14 cellular contexts compared by ENCODE assay signal in genomic region chr3:11507719-11508118, GRCh38.
A peak's percentile ranks its signal among the peaks of the same experiment; 100 is the strongest.
DNase-seq lines count a peak whose midpoint lies in the region; ATAC-seq and TF ChIP-seq lines count a peak whose summit lies in the region.
"Had no signal": no experiment of that assay in that cellular context is flagged by ENCODE, and none has a peak within 500 bp of the region (broad histone marks: within the 10 kb centered on the region; RNA-seq: fewer than 3 reads in every experiment).

No MANE protein-coding gene starts in this region.

- no peak for TF ChIP-seq POLR2A in uterus (IDR thresholded peaks at IDR 0.05)

- no peaks in the 10 kb centered on the region for H3K36me3 ChIP-seq in heart right ventricle
- H3K36me3 ChIP-seq in colonic mucosa: no peaks in the 10 kb centered on the region
- H3K36me3 ChIP-seq in muscle layer of colon (ENCODE audit: insufficient read depth, low read length): no peaks in the 10 kb centered on the region
- no peaks in the 10 kb centered on the region for H3K36me3 ChIP-seq in uterus
- H3K36me3 ChIP-seq: Peyer's patch had no signal

- no peak for TF ChIP-seq CTCF in heart right ventricle (IDR thresholded peaks at IDR 0.05)
- TF ChIP-seq CTCF in colonic mucosa (IDR thresholded peaks at IDR 0.05): no peak
- no peak for TF ChIP-seq CTCF in uterus (IDR thresholded peaks at IDR 0.05)

- no peak for ATAC-seq in heart right ventricle
- no peak for ATAC-seq in Right ventricle myocardium superior (ENCODE audit: poor library complexity)
- no peak for ATAC-seq in HG02763 (IDR thresholded peaks at IDR 0.05; ENCODE audit: unreplicated experiment)
- ATAC-seq: activated CD8-positive, alpha-beta T cell treated with anti-CD3 and anti-CD28 coated beads, Interleukin-2, amount 10 ng/mL, durations not matched to agents 7 days and 5 days had no signal

- H3K4me3 ChIP-seq in heart right ventricle: no peak overlapping the region
- no peak overlapping the region for H3K4me3 ChIP-seq in colonic mucosa
- H3K4me3 ChIP-seq in muscle layer of colon (ENCODE audit: low read depth in 1 of 2, low read length in 2 of 2): no peak overlapping the region
- H3K4me3 ChIP-seq in uterus: no peak overlapping the region
- H3K4me3 ChIP-seq: Peyer's patch had no signal

- peak overlapping the region in 8 of 10 donors; percentile 65 to 87 (median 78) for H3K27ac ChIP-seq in heart right ventricle
- peak overlapping the region; percentile 55 for H3K27ac ChIP-seq in colonic mucosa
- peak overlapping the region; percentile 20 for H3K27ac ChIP-seq in muscle layer of colon (ENCODE audit: low read depth, low read length)
- H3K27ac ChIP-seq in uterus: peak overlapping the region; percentile 76 to 98

- H3K27me3 ChIP-seq in heart right ventricle (no peaks in the 10 kb centered on the region), colonic mucosa (no peaks in the 10 kb centered on the region), muscle layer of colon (ENCODE audit: control insufficient read depth in 1 of 2, insufficient read depth in 2 of 2, low read length in 2 of 2) (no peaks in the 10 kb centered on the region), uterus (no peaks in the 10 kb centered on the region)
- H3K27me3 ChIP-seq: Peyer's patch had no signal

- H3K4me1 ChIP-seq in heart right ventricle (peaks cover 9 to 36% (median 30%) of the 10 kb centered on the region in 9 donors), colonic mucosa (no peaks in the 10 kb centered on the region), muscle layer of colon (ENCODE audit: insufficient read depth, low read length) (peaks cover 33% of the 10 kb centered on the region), uterus (peaks cover 11 to 12% of the 10 kb centered on the region in 2 donors)

- intact Hi-C loops in heart right ventricle (cut with DNase I): loop anchor here in 1 of 10 donors (2.0 kb wide), 1 partner anchor 41 kb away; no protein-coding TSS in a partner anchor
- intact Hi-C loops in Right ventricle myocardium superior (cut with DNase I): no loop called here
- intact Hi-C loops in colonic mucosa (cut with DNase I): no loop called here
- intact Hi-C loops in uterus (cut with DNase I; ENCODE audit: low total_unique reads): no loop called here

- H3K9me3 ChIP-seq in heart right ventricle: no peaks in the 10 kb centered on the region
- H3K9me3 ChIP-seq in colonic mucosa: no peaks in the 10 kb centered on the region
- no peaks in the 10 kb centered on the region for H3K9me3 ChIP-seq in muscle layer of colon (ENCODE audit: low read length)
- H3K9me3 ChIP-seq in uterus: no peaks in the 10 kb centered on the region
- H3K9me3 ChIP-seq: Peyer's patch had no signal

- DNase-seq in heart right ventricle (no peak), Right ventricle myocardium superior (no peak), colonic mucosa (no peak), uterus (no peak), LoVo (ENCODE audit: low spot score) (no peak), mesenteric fat pad (ENCODE audit: low spot score) (no peak)
- DNase-seq: activated CD8-positive, alpha-beta T cell treated with anti-CD3 and anti-CD28 coated beads, Interleukin-2, amount 10 ng/mL, durations not matched to agents 7 days and 5 days; activated naive CD8-positive, alpha-beta T cell treated with anti-CD3 and anti-CD28 coated beads, Interleukin-2, amount 10 ng/mL, durations not matched to agents 7 days and 5 days; hippocampal formation; Karpas-422; midbrain; Peyer's patch had no signal

- H3K9ac ChIP-seq in colonic mucosa (ENCODE audit: low read depth in 2 of 2, low read length in 2 of 2): no peak overlapping the region
- no peak overlapping the region for H3K9ac ChIP-seq in muscle layer of colon (ENCODE audit: low read length)

Comparison
In these comparisons a context has a peak if more than half of its experiments do, and no peak if none do; other contexts are left out.
1. H3K27ac ChIP-seq: peak in every context shown above with its lines; median percentile 87 in uterus; 78 in heart right ventricle; 55 in colonic mucosa; 20 in muscle layer of colon.